ENCODE assay signal across 12 cellular contexts in the genomic region with DNA sequence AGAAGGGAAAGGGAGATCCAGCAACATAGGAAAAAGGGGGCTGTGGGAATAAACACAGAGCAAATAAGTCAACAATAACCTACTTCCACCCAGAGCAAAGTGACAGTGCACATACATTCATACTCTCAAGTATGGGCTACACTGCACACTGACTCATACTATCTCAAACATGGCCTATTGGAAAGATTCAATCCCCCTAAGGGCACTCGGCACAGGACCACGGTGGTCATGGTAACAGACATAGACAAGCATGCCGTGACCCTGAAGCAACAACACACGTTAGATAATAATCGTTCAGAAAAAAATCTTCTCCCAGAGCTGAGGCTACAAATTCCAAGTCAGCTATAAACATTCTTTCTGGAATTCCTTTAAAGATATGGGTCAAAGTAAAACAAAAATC. TPM values are rescaled to one million over a fixed set of nuclear protein-coding genes. Genes with fewer than 3 reads are reported as not detected.
A peak's percentile ranks its signal among the peaks of the same experiment; 100 is the strongest.
DNase-seq lines count a peak whose midpoint lies in the region; ATAC-seq and TF ChIP-seq lines count a peak whose summit lies in the region.
"Had no signal": no experiment of that assay in that cellular context is flagged by ENCODE, and none has a peak within 500 bp of the region (broad histone marks: within the 10 kb centered on the region; RNA-seq: fewer than 3 reads in every experiment).

No MANE protein-coding gene starts in this region.

- POLR2A ChIA-PET in SK-N-SH (lab: Yijun Ruan, JAX) = no interaction called here

- DNase-seq in NCI-H2227 (lab: John Stamatoyannopoulos, UW; ENCODE audit: unreplicated experiment) = peak; percentile 22
- no peak for DNase-seq in NCI-H2227 treated with DMSO at 0.1 percent for 48 hours (lab: John Stamatoyannopoulos, UW)
- peak; percentile 61 for DNase-seq in SK-N-SH
- peak; percentile 69 for DNase-seq in fibroblast of peridontal ligament (ENCODE audit: extremely low read depth)
- DNase-seq in sciatic nerve (ENCODE audit: low spot score) = no peak
- DNase-seq in endothelial cell (ENCODE audit: low spot score) = no peak
- DNase-seq in NCI-H2081 treated with DMSO at 0.1 percent for 48 hours (lab: John Stamatoyannopoulos, UW) = no peak
- DNase-seq: activated CD4-positive, alpha-beta T cell treated with anti-CD3 and anti-CD28 coated beads, Interleukin-2, amount 10 ng/mL, durations not matched to agents 7 days and 5 days; NCI-H2171 treated with DMSO at 0.1 percent for 48 hours; SHP77; stimulated activated CD4-positive, alpha-beta T cell treated with anti-CD3 and anti-CD28 coated beads, Interleukin-12 subunit alpha, Interleukin-12 subunit beta, amount 100 ng/mL, for 4 hours had no signal

- peaks cover 20% of the 10 kb centered on the region for H3K4me1 Mint-ChIP-seq in endothelial cell (ENCODE audit: unreplicated experiment)

- intact Hi-C loops in sciatic nerve (cut with DNase I) = no loop called here

- H3K27ac Mint-ChIP-seq in endothelial cell (ENCODE audit: unreplicated experiment) = no peak overlapping the region
- H3K27ac Mint-ChIP-seq: activated CD4-positive, alpha-beta T cell treated with anti-CD3 and anti-CD28 coated beads, Interleukin-2, amount 10 ng/mL, durations not matched to agents 7 days and 5 days had no signal

- no peak for TF ChIP-seq EP300 in SK-N-SH (IDR thresholded peaks at IDR 0.05; ENCODE audit: borderline replicate concordance in 1 of 2, low read depth in 1 of 2, low read length in 1 of 2)

- H3K79me2 ChIP-seq in SK-N-SH (ENCODE audit: insufficient read depth) = no peaks in the 10 kb centered on the region

- no peaks in the 10 kb centered on the region for H3K9me2 ChIP-seq in SK-N-SH

- no peak overlapping the region for H3K4me3 Mint-ChIP-seq in endothelial cell (ENCODE audit: unreplicated experiment)
- H3K4me3 Mint-ChIP-seq: activated CD4-positive, alpha-beta T cell treated with anti-CD3 and anti-CD28 coated beads, Interleukin-2, amount 10 ng/mL, durations not matched to agents 7 days and 5 days had no signal

- no peaks in the 10 kb centered on the region for H3K9me3 Mint-ChIP-seq in endothelial cell (ENCODE audit: unreplicated experiment)
- H3K9me3 Mint-ChIP-seq: activated CD4-positive, alpha-beta T cell treated with anti-CD3 and anti-CD28 coated beads, Interleukin-2, amount 10 ng/mL, durations not matched to agents 7 days and 5 days had no signal

- H3K4me1 ChIP-seq in SK-N-SH (ENCODE audit: control insufficient read depth in 1 of 2, insufficient read depth in 2 of 2, low read depth in 1 of 2, low read length in 1 of 2) = peaks cover 6 to 8% of the 10 kb centered on the region in 2 experiments; a peak in 2 of 4 replicates

- CTCF ChIA-PET in SK-N-SH (lab: Yijun Ruan, JAX) = interaction anchor here (1.3 kb wide), 1 partner anchor 158 kb away, joined by 3 read pairs; no protein-coding TSS in a partner anchor

- H3K4me3 ChIP-seq in SK-N-SH (ENCODE audit: low read depth in 2 of 2, low read length in 1 of 2) = no peak overlapping the region

- H3K36me3 ChIP-seq in SK-N-SH (replicated peaks in 1 of 2; ENCODE audit: control insufficient read depth in 1 of 2, insufficient read depth in 2 of 2, low read length in 1 of 2) = no peaks in the 10 kb centered on the region

- peak overlapping the region; percentile 37; the same call in 1 of the 2 replicates for H2AFZ ChIP-seq in SK-N-SH (ENCODE audit: low read depth)

- H3K27me3 Mint-ChIP-seq in endothelial cell (ENCODE audit: unreplicated experiment) = no peaks in the 10 kb centered on the region
- H3K27me3 Mint-ChIP-seq: activated CD4-positive, alpha-beta T cell treated with anti-CD3 and anti-CD28 coated beads, Interleukin-2, amount 10 ng/mL, durations not matched to agents 7 days and 5 days had no signal

- H3K4me2 ChIP-seq in SK-N-SH = peak overlapping the region; percentile 29; the same call in 1 of the 2 replicates

- TF ChIP-seq CTCF in SK-N-SH (IDR thresholded peaks at IDR 0.05) (no peak), endothelial cell (IDR thresholded peaks at IDR 0.05; ENCODE audit: unreplicated experiment) (no peak)

- no peaks in the 10 kb centered on the region for H3K9me3 ChIP-seq in SK-N-SH

- ATAC-seq in sciatic nerve (peak; percentile 60), GM19452 (IDR thresholded peaks at IDR 0.05; ENCODE audit: unreplicated experiment) (no peak)

- no peaks in the 10 kb centered on the region for H3K27me3 ChIP-seq in SK-N-SH (ENCODE audit: insufficient read depth)

- no peak for TF ChIP-seq RAD21 in SK-N-SH (IDR thresholded peaks at IDR 0.05; ENCODE audit: low read length)

- no peaks in the 10 kb centered on the region for H4K20me1 ChIP-seq in SK-N-SH (ENCODE audit: insufficient read depth)

- no peaks in the 10 kb centered on the region for H3F3A ChIP-seq in SK-N-SH (replicated peaks; ENCODE audit: insufficient read depth)

- no peaks in the 10 kb centered on the region for H3K36me3 Mint-ChIP-seq in endothelial cell (ENCODE audit: low read depth, unreplicated experiment)

- 10% methylated on average over 5 of the region's 5 CpGs for WGBS in SK-N-SH (ENCODE audit: low lambda C conversion rate)

- H3K27ac ChIP-seq in SK-N-SH (ENCODE audit: low read depth in 2 of 2, low read length in 1 of 2) = peak overlapping the region in 1 of 2 experiments; percentile 59; a peak in 2 of 4 replicates

- no peak overlapping the region for H3K9ac ChIP-seq in SK-N-SH

TF ChIP-seq in SK-N-SH, 30 proteins besides CTCF, POLR2A, EP300 and RAD21:
- TF ChIP-seq, protein P1, sequence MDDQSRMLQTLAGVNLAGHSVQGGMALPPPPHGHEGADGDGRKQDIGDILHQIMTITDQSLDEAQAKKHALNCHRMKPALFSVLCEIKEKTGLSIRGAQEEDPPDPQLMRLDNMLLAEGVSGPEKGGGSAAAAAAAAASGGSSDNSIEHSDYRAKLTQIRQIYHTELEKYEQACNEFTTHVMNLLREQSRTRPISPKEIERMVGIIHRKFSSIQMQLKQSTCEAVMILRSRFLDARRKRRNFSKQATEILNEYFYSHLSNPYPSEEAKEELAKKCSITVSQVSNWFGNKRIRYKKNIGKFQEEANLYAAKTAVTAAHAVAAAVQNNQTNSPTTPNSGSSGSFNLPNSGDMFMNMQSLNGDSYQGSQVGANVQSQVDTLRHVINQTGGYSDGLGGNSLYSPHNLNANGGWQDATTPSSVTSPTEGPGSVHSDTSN (IDR thresholded peaks at IDR 0.05) = no peak
- TF ChIP-seq CHD2 (IDR thresholded peaks at IDR 0.05; ENCODE audit: low read length, partially characterized antibody) (no peak), FOSL2 (IDR thresholded peaks at IDR 0.05; ENCODE audit: borderline replicate concordance, low read depth) (0 out of 2 replicates have a peak, but pooled peaks have one; percentile 19), NFIC (IDR thresholded peaks at IDR 0.05; ENCODE audit: borderline replicate concordance) (no peak), FOXJ3 (CRISPR knock-in tag; IDR thresholded peaks at IDR 0.05) (no peak), YY1 (IDR thresholded peaks at IDR 0.05; ENCODE audit: low read depth) (no peak), TAF1 (IDR thresholded peaks at IDR 0.05; ENCODE audit: borderline replicate concordance, low read depth, low read length) (no peak), JUND (IDR thresholded peaks at IDR 0.05) (no peak)

RNA-seq across cellular contexts. Expression of a gene that starts 16.8 kb away (rescaled TPM):
- 47.5 and 47.7 TPM in 2 replicates for polyA plus RNA-seq in SK-N-SH (2012; rRNA removed)
- polyA plus RNA-seq in SK-N-SH (2012; cell fraction: cytosol; rRNA removed) = 47.6 and 48.4 TPM in 2 replicates
- polyA plus RNA-seq in SK-N-SH (2012; cell fraction: nucleus; rRNA removed) = 48.8 and 63.4 TPM in 2 replicates
- 90.3 TPM for total RNA-seq in sciatic nerve
- total RNA-seq in endothelial cell (ENCODE audit: unreplicated experiment) = 202 TPM

Comparison
In these comparisons a context has a peak if more than half of its experiments do, and no peak if none do; other contexts are left out.
1. DNase-seq: peak in NCI-H2227 (single experiment), SK-N-SH (single experiment) and fibroblast of peridontal ligament (single experiment); none in NCI-H2227 treated with DMSO at 0.1 percent for 48 hours (single experiment), sciatic nerve (single experiment), endothelial cell (single experiment) and NCI-H2081 treated with DMSO at 0.1 percent for 48 hours (single experiment).